Comparison of ENCODE assay signal across 17 cellular contexts in genomic region chr12:12381982-12382381, GRCh38. TPM values are rescaled to one million over a fixed set of nuclear protein-coding genes. Genes with fewer than 3 reads are reported as not detected.
A peak's percentile ranks its signal among the peaks of the same experiment; 100 is the strongest.
DNase-seq lines count a peak whose midpoint lies in the region; ATAC-seq and TF ChIP-seq lines count a peak whose summit lies in the region.
"Had no signal": no experiment of that assay in that cellular context is flagged by ENCODE, and none has a peak within 500 bp of the region (broad histone marks: within the 10 kb centered on the region; RNA-seq: fewer than 3 reads in every experiment).

No MANE protein-coding gene starts in this region.

- 96 to 100% methylated on average over 1 to 2 of the region's 3 CpGs for WGBS in endodermal cell (ENCODE audit: insufficient coverage in 1 of 2, insufficient read length in 1 of 2), 2 experiments
- 92 to 97% (median 97%) methylated on average over 3 of the region's 3 CpGs for WGBS in psoas muscle, 3 donors

- ATAC-seq in T-helper 17 cell: no peak
- ATAC-seq in natural killer cell treated with Interleukin-12 subunit alpha and Interleukin-12 subunit beta and Interleukin-15 and Interleukin-18, amount 100 ng/mL, for 72 hours: no peak
- ATAC-seq in psoas muscle: no peak
- ATAC-seq: HCT116, PC-3 had no signal

- peaks cover 45% of the 10 kb centered on the region for H3K4me1 Mint-ChIP-seq in T-helper 17 cell
- peaks cover 18% of the 10 kb centered on the region for H3K4me1 Mint-ChIP-seq in endodermal cell
- H3K4me1 Mint-ChIP-seq in natural killer cell treated with Interleukin-12 subunit alpha and Interleukin-12 subunit beta and Interleukin-15 and Interleukin-18, amount 100 ng/mL, for 72 hours (ENCODE audit: low read depth in 2 of 2): peaks cover 45 to 65% of the 10 kb centered on the region in 2 donors
- peaks cover 27% of the 10 kb centered on the region for H3K4me1 Mint-ChIP-seq in HFFc6 (ENCODE audit: low read depth)

- H3K27ac Mint-ChIP-seq in T-helper 17 cell: peak overlapping the region; percentile 98
- H3K27ac Mint-ChIP-seq in endodermal cell: peak overlapping the region; percentile 7
- peak overlapping the region; percentile 75 to 77 for H3K27ac Mint-ChIP-seq in natural killer cell treated with Interleukin-12 subunit alpha and Interleukin-12 subunit beta and Interleukin-15 and Interleukin-18, amount 100 ng/mL, for 72 hours
- H3K27ac Mint-ChIP-seq in HFFc6: no peak overlapping the region

- H3K36me3 Mint-ChIP-seq in T-helper 17 cell (ENCODE audit: low read depth): peaks cover 10% of the 10 kb centered on the region
- H3K36me3 Mint-ChIP-seq in endodermal cell (ENCODE audit: low read depth): peaks cover 25% of the 10 kb centered on the region
- peaks cover 4% of the 10 kb centered on the region for H3K36me3 Mint-ChIP-seq in natural killer cell treated with Interleukin-12 subunit alpha and Interleukin-12 subunit beta and Interleukin-15 and Interleukin-18, amount 100 ng/mL, for 72 hours
- peaks cover 5% of the 10 kb centered on the region; the same call in 1 of the 2 replicates for H3K36me3 Mint-ChIP-seq in HFFc6 (ENCODE audit: low read depth)

- H3K4me1 ChIP-seq in endodermal cell (ENCODE audit: control insufficient read depth, insufficient read depth, low read length): peaks cover 3% of the 10 kb centered on the region
- peaks cover 5% of the 10 kb centered on the region for H3K4me1 ChIP-seq in psoas muscle

- H3K9me3 Mint-ChIP-seq in endodermal cell: peaks cover 6% of the 10 kb centered on the region
- no peaks in the 10 kb centered on the region for H3K9me3 Mint-ChIP-seq in natural killer cell treated with Interleukin-12 subunit alpha and Interleukin-12 subunit beta and Interleukin-15 and Interleukin-18, amount 100 ng/mL, for 72 hours
- no peaks in the 10 kb centered on the region for H3K9me3 Mint-ChIP-seq in HFFc6

- H3K27me3 ChIP-seq in endodermal cell (ENCODE audit: control insufficient read depth, insufficient read depth, low read length, poor library complexity, severe bottlenecking) (no peaks in the 10 kb centered on the region), psoas muscle (ENCODE audit: insufficient read depth in 3 of 3, low read length in 2 of 3) (no peaks in the 10 kb centered on the region)

- intact Hi-C loops in psoas muscle (cut with DNase I): no loop called here

- TF ChIP-seq CTCF in endodermal cell (conservative IDR thresholded peaks at IDR 0.05) (no peak), psoas muscle (IDR thresholded peaks at IDR 0.05) (no peak), HFFc6 (IDR thresholded peaks at IDR 0.05) (no peak)

- DNase-seq in NCI-H82 (lab: John Stamatoyannopoulos, UW) (peak; percentile 20), NCI-H82 treated with DMSO at 0.1 percent for 48 hours (lab: John Stamatoyannopoulos, UW; ENCODE audit: unreplicated experiment) (no peak), T-helper 17 cell (no peak), endodermal cell (no peak), psoas muscle (no peak), hypothalamus (lab: John Stamatoyannopoulos, UW) (no peak), HFFc6 (no peak)
- no peak for DNase-seq in natural killer cell treated with Interleukin-12 subunit alpha and Interleukin-12 subunit beta and Interleukin-15 and Interleukin-18, amount 100 ng/mL, for 72 hours (ENCODE audit: low spot score)
- DNase-seq: COR-L47, DMS53, KBM-7, NCI-H1048, NCI-H1694, NCI-H69, PC-3 had no signal

- H3K4me3 Mint-ChIP-seq in T-helper 17 cell (no peak overlapping the region), endodermal cell (no peak overlapping the region), HFFc6 (no peak overlapping the region)
- no peak overlapping the region for H3K4me3 Mint-ChIP-seq in natural killer cell treated with Interleukin-12 subunit alpha and Interleukin-12 subunit beta and Interleukin-15 and Interleukin-18, amount 100 ng/mL, for 72 hours

- H3K9me3 ChIP-seq in T-helper 17 cell (ENCODE audit: control insufficient read depth, low read length, poor library complexity, severe bottlenecking) (peaks cover 3% of the 10 kb centered on the region), endodermal cell (ENCODE audit: control insufficient read depth, low read length) (peaks cover 18% of the 10 kb centered on the region), psoas muscle (no peaks in the 10 kb centered on the region)

- H3K36me3 ChIP-seq in endodermal cell (ENCODE audit: control insufficient read depth, insufficient read depth, low read length) (no peaks in the 10 kb centered on the region), psoas muscle (ENCODE audit: insufficient read depth in 1 of 2, low read depth in 1 of 2) (no peaks in the 10 kb centered on the region)

- no peak overlapping the region for H3K9ac ChIP-seq in endodermal cell (ENCODE audit: extremely low read depth, low read length, poor library complexity, severe bottlenecking)

- H3K27me3 Mint-ChIP-seq in T-helper 17 cell (no peaks in the 10 kb centered on the region), endodermal cell (ENCODE audit: insufficient read depth) (no peaks in the 10 kb centered on the region), HFFc6 (ENCODE audit: insufficient read depth) (no peaks in the 10 kb centered on the region; the same call in 1 of the 2 replicates)
- no peaks in the 10 kb centered on the region for H3K27me3 Mint-ChIP-seq in natural killer cell treated with Interleukin-12 subunit alpha and Interleukin-12 subunit beta and Interleukin-15 and Interleukin-18, amount 100 ng/mL, for 72 hours

- H3K27ac ChIP-seq in endodermal cell (ENCODE audit: low read depth, low read length) (no peak overlapping the region), psoas muscle (no peak overlapping the region)
- H3K27ac ChIP-seq: HL-60 had no signal

- H3K4me3 ChIP-seq in endodermal cell (ENCODE audit: low read length): no peak overlapping the region
- no peak overlapping the region for H3K4me3 ChIP-seq in psoas muscle

RNA-seq across cellular contexts. Expression of gene BORCS5, which starts 25.1 kb away (rescaled TPM):
- total RNA-seq in T-helper 17 cell (10 to 100 TPM; 35.0 to 48.4 TPM), endodermal cell (10 to 100 TPM; 15.2 to 26.1 TPM), psoas muscle (10 to 100 TPM; 10.7 to 13.3 (median 11.8) TPM)
- polyA plus RNA-seq in endodermal cell (2013, experiment 1 of 2): 14.4 TPM
- polyA plus RNA-seq in endodermal cell (2013, experiment 2 of 2): 14.7 TPM
- total RNA-seq in natural killer cell treated with Interleukin-12 subunit alpha and Interleukin-12 subunit beta and Interleukin-15 and Interleukin-18, amount 100 ng/mL, for 72 hours: 10 to 100 TPM; 19.7 to 26.9 TPM
- polyA plus RNA-seq in psoas muscle: 10 to 100 TPM in 1 of 3 donors, 1 to 10 TPM in 2; 4.3 to 12.3 (median 8.5) TPM
- total RNA-seq in HFFc6 (2021; fragmentation: NEBNext Ultra II Directional; extraction: Animal tissue kit (Norgen Biotek cat#: 25700)): 10 to 100 TPM in 4 of 6 experiments, 1 to 10 TPM in 2; 8.7 to 13.9 (median 10.6) TPM

RNA-seq across cellular contexts. Expression of gene MANSC1, which starts 31.9 kb away (rescaled TPM):
- total RNA-seq in T-helper 17 cell (under 1 TPM in 1 of 2 donors, not detected in 1; 0.12 TPM), endodermal cell (10 to 100 TPM in 1 of 2 donors, 1 to 10 TPM in 1; 6.6 to 12.1 TPM), psoas muscle (1 to 10 TPM; 2.8 to 3.5 (median 3.3) TPM)
- polyA plus RNA-seq in endodermal cell (2013, experiment 1 of 2): 6.7 TPM
- 4.9 TPM for polyA plus RNA-seq in endodermal cell (2013, experiment 2 of 2)
- total RNA-seq in natural killer cell treated with Interleukin-12 subunit alpha and Interleukin-12 subunit beta and Interleukin-15 and Interleukin-18, amount 100 ng/mL, for 72 hours: 1 to 10 TPM in 1 of 2 donors, under 1 TPM in 1; 0.50 to 1.1 TPM
- 1 to 10 TPM; 2.2 to 3.6 (median 3.2) TPM for polyA plus RNA-seq in psoas muscle
- 10 to 100 TPM in 3 of 6 experiments, 1 to 10 TPM in 3; 4.8 to 11.7 (median 10.0) TPM for total RNA-seq in HFFc6 (2021; fragmentation: NEBNext Ultra II Directional; extraction: Animal tissue kit (Norgen Biotek cat#: 25700))
